ENCODE assay signal across 6 cellular contexts in the genomic region with DNA sequence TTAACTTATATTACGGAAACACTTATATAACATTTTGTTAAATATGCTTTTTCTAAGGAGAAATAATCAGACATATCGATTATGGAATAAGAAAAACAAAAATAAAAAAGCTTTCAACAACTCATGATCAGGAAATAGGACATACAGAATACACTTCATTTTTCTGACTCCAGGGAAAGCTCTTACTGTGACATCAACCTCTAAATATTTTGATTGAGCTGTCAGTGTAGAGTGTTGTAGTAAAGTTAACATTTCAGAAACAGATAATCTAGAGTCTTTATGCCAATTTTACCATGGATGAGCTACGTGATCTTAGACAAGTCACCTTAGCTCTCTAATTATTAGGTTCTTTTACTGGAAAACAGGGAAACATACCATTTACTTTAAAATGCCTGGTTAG.
"Had no signal": no experiment of that assay in that cellular context is flagged by ENCODE, and none has a peak within 500 bp of the region (broad histone marks: within the 10 kb centered on the region; RNA-seq: fewer than 3 reads in every experiment).

No MANE protein-coding gene starts in this region.

- ATAC-seq: HepG2, K562 had no signal

- DNase-seq: IMR-90, KBM-7, KG1 had no signal

- H3K4me3 ChIP-seq: K562 had no signal

- H3K27ac ChIP-seq: HL-60 had no signal
